22 cellular contexts compared by ENCODE assay signal in genomic region chr3:65262554-65262953, GRCh38.
"Had no signal": no experiment of that assay in that cellular context is flagged by ENCODE, and none has a peak within 500 bp of the region (broad histone marks: within the 10 kb centered on the region; RNA-seq: fewer than 3 reads in every experiment).

No MANE protein-coding gene starts in this region.

- DNase-seq: activated CD4-positive, alpha-beta T cell treated with anti-CD3 and anti-CD28 coated beads for 4 hours; activated CD8-positive, alpha-beta memory T cell treated with anti-CD3 and anti-CD28 coated beads, Interleukin-2, amount 50 U/mL, for 4 hours; activated CD8-positive, alpha-beta T cell treated with anti-CD3 and anti-CD28 coated beads for 36 hours; activated gamma-delta T cell treated with Interleukin-2 at 50 U/mL for 16 hours; activated naive CD4-positive, alpha-beta T cell treated with anti-CD3 and anti-CD28 coated beads, Interleukin-2, amount 10 ng/mL, durations not matched to agents 7 days and 5 days; activated naive CD8-positive, alpha-beta T cell treated with anti-CD3 and anti-CD28 coated beads for 36 hours; activated T-cell treated with anti-CD3 and anti-CD28 coated beads, Interleukin-2, amount 50 U/mL, for 72 hours; Karpas-422; NCI-H1048; NCI-H146; NCI-H187 treated with DMSO at 0.1 percent for 48 hours; NCI-H2081 treated with DMSO at 0.1 percent for 48 hours; NCI-H2171 treated with DMSO at 0.1 percent for 48 hours; NCI-H226; NCI-H526; NCI-H82; NK-92 treated with Interleukin-12 subunit alpha and Interleukin-12 subunit beta, amount 100 ng/mL, for 24 hours; OCI-M1; SHP77 treated with DMSO at 0.1 percent for 48 hours had no signal

- ATAC-seq: activated CD4-positive, CD25-positive, alpha-beta regulatory T cell treated with anti-CD3 and anti-CD28 coated beads, Interleukin-2, amount 50 U/mL, for 24 hours; activated CD8-positive, alpha-beta T cell treated with anti-CD3 and anti-CD28 coated beads for 36 hours; activated T-cell treated with anti-CD3 and anti-CD28 coated beads, Interleukin-2, amount 50 U/mL, for 72 hours; K562; Panc1 had no signal

- H3K4me3 ChIP-seq: K562 had no signal

- FAIRE-seq: K562 had no signal
